9 cellular contexts compared by ENCODE assay signal in the genomic region with DNA sequence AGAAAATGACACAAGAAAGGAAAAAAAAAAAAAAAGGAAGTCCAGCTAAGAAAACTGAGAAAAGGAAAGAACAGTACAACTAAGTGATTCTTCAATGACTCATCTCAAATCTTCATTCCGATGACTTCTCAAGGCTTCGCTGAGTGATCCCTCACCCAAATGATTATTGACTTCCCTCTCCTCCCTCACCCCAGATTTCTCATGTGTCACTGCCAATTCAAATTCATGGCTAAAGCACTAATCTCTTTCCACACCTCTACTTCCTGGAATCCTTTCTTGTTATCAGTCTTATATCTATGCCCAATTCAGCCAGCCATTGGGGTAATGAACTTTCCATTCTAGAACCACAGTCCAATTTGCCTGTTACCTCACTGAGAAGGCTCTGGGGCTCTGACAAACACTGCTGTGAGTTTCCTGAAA. TPM values are rescaled to one million over a fixed set of nuclear protein-coding genes. Genes with fewer than 3 reads are reported as not detected.
DNase-seq lines count a peak whose midpoint lies in the region; ATAC-seq, FAIRE-seq and TF ChIP-seq lines count a peak whose summit lies in the region.
"Had no signal": no experiment of that assay in that cellular context is flagged by ENCODE, and none has a peak within 500 bp of the region (broad histone marks: within the 10 kb centered on the region; RNA-seq: fewer than 3 reads in every experiment).

No MANE protein-coding gene starts in this region.

- POLR2A ChIA-PET in K562 (lab: Yijun Ruan, JAX) = no interaction called here

- H3K27me3 ChIP-seq in K562 (ENCODE audit: control insufficient read depth in 2 of 2, insufficient read depth in 2 of 2, low read length in 2 of 2) = no peaks in the 10 kb centered on the region

- BruUV-seq in K562 (replicated peaks; lab: Mats Ljungman, UMichigan) = no TSS peak

- intact Hi-C loops in K562 (cut with micrococcal nuclease) = no loop called here
- intact Hi-C loops in Right ventricle myocardium superior (cut with DNase I) = no loop called here

- no peak for TF ChIP-seq RAD21 in K562 (CRISPR knock-in tag; conservative IDR thresholded peaks at IDR 0.05 in 1 of 2, IDR thresholded peaks at IDR 0.05 in 1 of 2)

- peak; percentile 71 for ATAC-seq in GM19452 (IDR thresholded peaks at IDR 0.05; ENCODE audit: unreplicated experiment)
- peak; percentile 70 for ATAC-seq in HG03432 (IDR thresholded peaks at IDR 0.05; ENCODE audit: unreplicated experiment)
- peak; percentile 52 for ATAC-seq in K562
- no peak for ATAC-seq in Right ventricle myocardium superior (ENCODE audit: poor library complexity)

- DNase-seq in A172 (ENCODE audit: low spot score) (peak; percentile 57), K562 (ENCODE audit: extremely low read depth in 1 of 4, low spot score in 3 of 4) (peak in 2 of 4 experiments; percentile 44 to 52), chondrocyte (ENCODE audit: low spot score) (no peak), Right ventricle myocardium superior (no peak), NCI-H187 treated with DMSO at 0.1 percent for 48 hours (lab: John Stamatoyannopoulos, UW) (no peak), hypothalamus (lab: John Stamatoyannopoulos, UW) (no peak)
- DNase-seq: CD4-positive, CD25-positive, alpha-beta regulatory T cell had no signal

- H3K9me3 ChIP-seq in K562 (replicated peaks; ENCODE audit: control insufficient read depth, insufficient read depth, low read depth, low read length) = peaks cover 10% of the 10 kb centered on the region

- no peaks in the 10 kb centered on the region for H3K27me3 Mint-ChIP-seq in chondrocyte (ENCODE audit: low read depth)

- no peak overlapping the region for H2AFZ ChIP-seq in K562 (ENCODE audit: low read depth, low read length)

- no peak overlapping the region for H3K4me3 ChIP-seq in K562

- TF ChIP-seq POLR2A in K562 (conservative IDR thresholded peaks at IDR 0.05) = no peak

- TF ChIP-seq CTCF in K562 (IDR thresholded peaks at IDR 0.05 in 2 of 3, conservative IDR thresholded peaks at IDR 0.05 in 1 of 3; ENCODE audit: insufficient read depth in 2 of 3, low read depth in 1 of 3, low read length in 3 of 3) = no peak
- no peak for TF ChIP-seq CTCF in chondrocyte (IDR thresholded peaks at IDR 0.05)

- no peaks in the 10 kb centered on the region for H3K79me2 ChIP-seq in K562 (ENCODE audit: control insufficient read depth, insufficient read depth, low read length)

- H3K9me1 ChIP-seq in K562 (ENCODE audit: control insufficient read depth, insufficient read depth, low read length) = no peaks in the 10 kb centered on the region

- CTCF ChIA-PET in K562 (lab: Yijun Ruan, JAX; ENCODE audit: low intra/inter-chr PET ratio) = no interaction called here

- H3K36me3 Mint-ChIP-seq in chondrocyte (ENCODE audit: low read depth) = peaks cover 15% of the 10 kb centered on the region
- H3K36me3 Mint-ChIP-seq: CD4-positive, CD25-positive, alpha-beta regulatory T cell had no signal

- peaks cover 0 to 22% of the 10 kb centered on the region in 2 experiments; a peak in 4 of 5 replicates for H3K4me1 ChIP-seq in K562 (replicated peaks in 1 of 2; ENCODE audit: control insufficient read depth in 2 of 2, insufficient read depth in 2 of 2, low read length in 2 of 2)

- WGBS in K562 (ENCODE audit: insufficient coverage, low coverage, missing lambda C conversion rate) = 4% methylated on average over 2 of the region's 2 CpGs

- H3K27ac ChIP-seq in K562 (ENCODE audit: extremely low read depth, low read depth, low read length) = 0 out of 3 replicates have a peak overlapping the region, but pooled peaks have one; percentile 25

- no peak overlapping the region for H3K9ac ChIP-seq in K562 (ENCODE audit: insufficient read depth in 1 of 2, low read depth in 2 of 2, low read length in 2 of 2)

- in situ Hi-C loops in K562 (cut with MboI) = no loop called here

- H3K4me1 Mint-ChIP-seq in chondrocyte (ENCODE audit: low read depth) = peaks cover 4% of the 10 kb centered on the region
- H3K4me1 Mint-ChIP-seq: CD4-positive, CD25-positive, alpha-beta regulatory T cell had no signal

- no peak for FAIRE-seq in K562 (lab: Jason Lieb, UNC)

- no peak overlapping the region for H3K27ac Mint-ChIP-seq in chondrocyte (ENCODE audit: unreplicated experiment)
- H3K27ac Mint-ChIP-seq: CD4-positive, CD25-positive, alpha-beta regulatory T cell had no signal

- peak; percentile 45; the same call in 1 of the 2 replicates for TF ChIP-seq EP300 in K562 (IDR thresholded peaks at IDR 0.05; ENCODE audit: low read length)

- H3K9me3 Mint-ChIP-seq in chondrocyte (ENCODE audit: low read depth) = peaks cover 18% of the 10 kb centered on the region

- H3K36me3 ChIP-seq in K562 (ENCODE audit: control insufficient read depth, insufficient read depth, low read length) = no peaks in the 10 kb centered on the region

- H4K20me1 ChIP-seq in K562 (replicated peaks; ENCODE audit: control insufficient read depth, insufficient read depth, low read length) = no peaks in the 10 kb centered on the region

- no peak overlapping the region for H3K4me3 Mint-ChIP-seq in chondrocyte (ENCODE audit: unreplicated experiment)
- H3K4me3 Mint-ChIP-seq: CD4-positive, CD25-positive, alpha-beta regulatory T cell had no signal

- no peak overlapping the region for H3K4me2 ChIP-seq in K562 (ENCODE audit: insufficient read depth, low read length)

RNA-seq across cellular contexts. Expression of gene ABCB11, which starts 7.2 kb away (rescaled TPM):
- total RNA-seq in A172 (2014; rRNA removed; shearing (Covaris generic)) = not detected in 2 replicates
- total RNA-seq in K562 (2011; cell fraction: chromatin; rRNA removed; ENCODE audit: low replicate concordance) = 0.09 and 0.25 TPM in 2 replicates
- 0.13 and 0.17 TPM in 2 replicates for total RNA-seq in K562 (2011; cell fraction: nucleolus; rRNA removed)
- total RNA-seq in K562 (2011; cell fraction: nucleoplasm; rRNA removed) = not detected in 2 replicates
- total RNA-seq in K562 (2014; rRNA removed) (0.08 and 0.23 TPM in 2 replicates), K562 (2014; rRNA removed; fragmentation: Illumina TruSeq; extraction: Trizol) (0.10 and 0.11 TPM in 2 replicates), K562 (2015; rRNA removed; fragmentation: Illumina TruSeq; extraction: Trizol) (0.30 and 0.51 TPM in 2 replicates), K562 (2021) (0.18 and 0.25 TPM in 2 replicates), chondrocyte (not detected in 3 replicates), Right ventricle myocardium superior (0.13 TPM)
- polyA plus RNA-seq in K562 (2011; rRNA removed) (0.03 and 0.06 TPM in 2 replicates), K562 (2014; fragmentation: Illumina TruSeq; extraction: Trizol) (0.09 and 0.10 TPM in 2 replicates), K562 (2014; fragmentation: Nextera tagmentation; extraction: Ambion mirVana) (under 1 TPM in 1 of 2 experiments, not detected in 1; 0.06 TPM), K562 (2014; rRNA removed) (0.04 and 0.08 TPM in 2 replicates)
- 0.01 TPM in 2 replicates for polyA plus RNA-seq in K562 (2011; cell fraction: cytosol; rRNA removed)
- polyA plus RNA-seq in K562 (2011; cell fraction: nucleus; rRNA removed) = 0.07 and 0.09 TPM in 2 replicates
- polyA plus RNA-seq in K562 (2012) = 0.12 and 0.40 TPM in 2 replicates
- polyA minus RNA-seq in K562 (2011; rRNA and poly(A)+ RNA removed) = 0.04 and 0.06 TPM in 2 replicates
- polyA minus RNA-seq in K562 (2011; cell fraction: cytosol; rRNA and poly(A)+ RNA removed) = not detected in 2 replicates
- 0.11 and 0.13 TPM in 2 replicates for polyA minus RNA-seq in K562 (2011; cell fraction: nucleus; rRNA and poly(A)+ RNA removed)
- total RNA-seq: CD4-positive, CD25-positive, alpha-beta regulatory T cell had no signal
- polyA plus RNA-seq: CD4-positive, CD25-positive, alpha-beta regulatory T cell had no signal

RNA-seq across cellular contexts. Expression of gene DHRS9, which starts 31.0 kb away (rescaled TPM):
- not detected in 2 replicates for total RNA-seq in A172 (2014; rRNA removed; shearing (Covaris generic))
- 0.28 and 0.58 TPM in 2 replicates for total RNA-seq in K562 (2011; cell fraction: chromatin; rRNA removed; ENCODE audit: low replicate concordance)
- total RNA-seq in K562 (2011; cell fraction: nucleolus; rRNA removed) = 0.50 and 0.53 TPM in 2 replicates
- 0.73 and 0.99 TPM in 2 replicates for total RNA-seq in K562 (2011; cell fraction: nucleoplasm; rRNA removed)
- total RNA-seq in K562 (2014; rRNA removed) = 0.08 and 0.27 TPM in 2 replicates
- 0.32 and 0.69 TPM in 2 replicates for total RNA-seq in K562 (2014; rRNA removed; fragmentation: Illumina TruSeq; extraction: Trizol)
- 1.5 and 1.8 TPM in 2 replicates for total RNA-seq in K562 (2015; rRNA removed; fragmentation: Illumina TruSeq; extraction: Trizol)
- 0.27 and 0.49 TPM in 2 replicates for total RNA-seq in K562 (2021)
- polyA plus RNA-seq in K562 (2011; rRNA removed) = 0.54 and 0.71 TPM in 2 replicates
- polyA plus RNA-seq in K562 (2011; cell fraction: cytosol; rRNA removed) = 0.19 TPM in 2 replicates
- polyA plus RNA-seq in K562 (2011; cell fraction: nucleus; rRNA removed) = 0.18 and 0.59 TPM in 2 replicates
- polyA plus RNA-seq in K562 (2012) = 0.76 and 0.79 TPM in 2 replicates
- polyA plus RNA-seq in K562 (2014; fragmentation: Illumina TruSeq; extraction: Trizol) = 0.43 and 0.54 TPM in 2 replicates
- polyA plus RNA-seq in K562 (2014; fragmentation: Nextera tagmentation; extraction: Ambion mirVana) = 1 to 10 TPM; 1.4 to 1.7 TPM
- polyA plus RNA-seq in K562 (2014; rRNA removed) = 0.65 and 1.9 TPM in 2 replicates
- polyA minus RNA-seq in K562 (2011; rRNA and poly(A)+ RNA removed) = 0.28 and 0.39 TPM in 2 replicates
- not detected in 2 replicates for polyA minus RNA-seq in K562 (2011; cell fraction: cytosol; rRNA and poly(A)+ RNA removed)
- polyA minus RNA-seq in K562 (2011; cell fraction: nucleus; rRNA and poly(A)+ RNA removed) = 0.27 and 0.33 TPM in 2 replicates
- not detected in 3 replicates for total RNA-seq in chondrocyte
- 1.3 TPM for total RNA-seq in Right ventricle myocardium superior
- total RNA-seq: CD4-positive, CD25-positive, alpha-beta regulatory T cell had no signal
- polyA plus RNA-seq: CD4-positive, CD25-positive, alpha-beta regulatory T cell had no signal
